8 cellular contexts compared by ENCODE assay signal in the genomic region with DNA sequence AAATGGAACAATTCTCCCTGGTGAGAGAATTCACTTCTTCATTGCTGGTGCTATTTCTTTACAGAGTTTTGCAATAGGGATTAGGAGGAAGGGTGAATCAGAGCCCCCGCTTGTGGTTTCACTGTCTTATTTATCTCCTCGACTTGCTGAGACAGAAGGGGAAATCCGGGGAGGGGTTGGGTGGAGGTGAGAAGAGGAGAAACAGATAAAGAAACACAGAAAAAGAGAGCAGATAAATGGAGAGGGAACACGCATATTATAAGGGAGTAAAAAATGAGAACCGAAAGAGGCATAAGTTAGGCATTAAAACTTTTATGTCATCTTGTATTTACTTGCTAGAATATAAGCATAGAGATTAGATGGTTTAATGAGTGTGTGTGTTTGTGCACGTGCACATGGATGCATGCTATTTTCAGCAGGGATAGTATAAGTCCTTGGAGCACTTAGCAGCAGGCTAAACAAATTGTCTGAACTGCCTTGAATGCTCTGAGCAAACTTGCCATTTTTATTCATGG.
DNase-seq lines count a peak whose midpoint lies in the region; ATAC-seq, FAIRE-seq and TF ChIP-seq lines count a peak whose summit lies in the region.

No MANE protein-coding gene starts in this region.

- ATAC-seq in GM18868 (IDR thresholded peaks at IDR 0.05; ENCODE audit: unreplicated experiment), result peak; percentile 81

- H3K9me3 ChIP-seq in kidney (ENCODE audit: control insufficient read depth in 1 of 2, low read length in 2 of 2), result no peaks in the 10 kb centered on the region

- H3K4me1 Mint-ChIP-seq in Calu3 (ENCODE audit: low read depth, unreplicated experiment), result no peaks in the 10 kb centered on the region

- no peaks in the 10 kb centered on the region for H3K4me1 ChIP-seq in kidney (ENCODE audit: control insufficient read depth in 1 of 2, insufficient read depth in 1 of 2, low read depth in 1 of 2, low read length in 2 of 2)

- FAIRE-seq in kidney (lab: Jason Lieb, UNC), result no peak

- CTCF ChIA-PET in Calu3 (lab: Charles Lee), result interaction anchor here (0.6 kb wide), 1 partner anchor 18 kb away, joined by 3 read pairs; no protein-coding TSS in a partner anchor

- no peaks in the 10 kb centered on the region for H3K36me3 ChIP-seq in kidney (ENCODE audit: control insufficient read depth in 1 of 2, insufficient read depth in 2 of 2, low read length in 2 of 2)

- H3K27ac ChIP-seq in kidney (ENCODE audit: low read depth in 2 of 2, low read length in 2 of 2), result no peak overlapping the region

- H3K4me3 Mint-ChIP-seq in Calu3 (ENCODE audit: low read depth, unreplicated experiment), result no peak overlapping the region

- no peak overlapping the region for H3K9ac ChIP-seq in kidney (ENCODE audit: low read length in 2 of 2)

- peaks cover 34% of the 10 kb centered on the region for H3K27me3 Mint-ChIP-seq in Calu3 (ENCODE audit: unreplicated experiment)

- H3K4me3 ChIP-seq in kidney (ENCODE audit: low read length in 2 of 2), result no peak overlapping the region

- BruUV-seq in Calu3 (replicated peaks; lab: Mats Ljungman, UMichigan), result no TSS peak

- H3K36me3 Mint-ChIP-seq in Calu3 (ENCODE audit: insufficient read depth, unreplicated experiment), result no peaks in the 10 kb centered on the region

- DNase-seq in HPDE6-E6E7 (ENCODE audit: extremely low spot score) (peak; percentile 13), Calu3 (no peak), NCI-H1105 treated with DMSO at 0.1 percent for 48 hours (lab: John Stamatoyannopoulos, UW) (no peak), kidney (no peak)
- peak; percentile 33 for DNase-seq in activated CD4-positive, alpha-beta T cell treated with anti-CD3 and anti-CD28 coated beads for 1 hour
- DNase-seq in effector CD8-positive, alpha-beta T cell (lab: John Stamatoyannopoulos, UW), result peak; percentile 26
- DNase-seq in stimulated activated CD8-positive, alpha-beta memory T cell treated with anti-CD3 and anti-CD28 coated beads, Interleukin-2, amount 100 ng/mL, for 1 hour (ENCODE audit: low read depth in 2 of 2), result peak; percentile 37 to 38

- H3K9me3 Mint-ChIP-seq in Calu3 (ENCODE audit: low read depth, unreplicated experiment), result no peaks in the 10 kb centered on the region

- H3K27ac Mint-ChIP-seq in Calu3 (ENCODE audit: unreplicated experiment), result no peak overlapping the region

- intact Hi-C loops in Calu3 (cut with micrococcal nuclease; ENCODE audit: unreplicated experiment) (no loop called here), kidney (cut with DNase I) (no loop called here)

- TF ChIP-seq CTCF in Calu3 (IDR thresholded peaks at IDR 0.05; ENCODE audit: unreplicated experiment) (no peak), kidney (IDR thresholded peaks at IDR 0.05; ENCODE audit: borderline replicate concordance, extremely low read depth, insufficient read depth) (no peak)

Comparison
In these comparisons a context has a peak if more than half of its experiments do, and no peak if none do; other contexts are left out.
1. DNase-seq: peak in HPDE6-E6E7 (single experiment), activated CD4-positive, alpha-beta T cell treated with anti-CD3 and anti-CD28 coated beads for 1 hour (single experiment), effector CD8-positive, alpha-beta T cell (single experiment) and stimulated activated CD8-positive, alpha-beta memory T cell treated with anti-CD3 and anti-CD28 coated beads, Interleukin-2, amount 100 ng/mL, for 1 hour (2 of 2); none in Calu3 (single experiment), NCI-H1105 treated with DMSO at 0.1 percent for 48 hours (single experiment) and kidney (single experiment).